In genomic region chr6:87322304-87323212, GRCh38 we compare ENCODE assay signal across 1 cellular context.
TF ChIP-seq lines count a peak whose summit lies in the region.

SMIM8 (plus strand) TSS chr6:87322588; CDS start chr6:87337032, 14,444 bp downstream.

TF ChIP-seq in GM12878, 131 proteins besides CTCF, POLR2A, EP300 and RAD21 (continued from another document and continues in another):
- TF ChIP-seq NR2F1 (conservative IDR thresholded peaks at IDR 0.05) (peak; percentile 70), ZNF217 (IDR thresholded peaks at IDR 0.05) (0 out of 2 replicates have a peak, but pooled peaks have one; percentile 38), REST (IDR thresholded peaks at IDR 0.05; ENCODE audit: low read depth, low read length) (no peak), RBBP5 (conservative IDR thresholded peaks at IDR 0.05) (no peak), JUND (IDR thresholded peaks at IDR 0.05; ENCODE audit: low read depth, low read length) (no peak), NFXL1 (IDR thresholded peaks at IDR 0.05; ENCODE audit: borderline replicate concordance) (no peak), PBX3 (IDR thresholded peaks at IDR 0.05; ENCODE audit: insufficient replicate concordance, low read depth, low read length) (no peak), BACH1 (IDR thresholded peaks at IDR 0.05; ENCODE audit: borderline replicate concordance) (peak; percentile 69), POU2F2 (IDR thresholded peaks at IDR 0.05; ENCODE audit: borderline replicate concordance, low read depth, low read length) (peak; percentile 65; the same call in 1 of the 3 replicates), SPI1 (IDR thresholded peaks at IDR 0.05; ENCODE audit: borderline replicate concordance, insufficient read depth, low read depth, low read length) (no peak), IRF5 (IDR thresholded peaks at IDR 0.05; ENCODE audit: borderline replicate concordance) (no peak), ZNF207 (IDR thresholded peaks at IDR 0.05; ENCODE audit: borderline replicate concordance) (no peak), ZBED1 (IDR thresholded peaks at IDR 0.05; ENCODE audit: borderline replicate concordance) (no peak), YBX1 (IDR thresholded peaks at IDR 0.05) (no peak), JUNB (IDR thresholded peaks at IDR 0.05) (no peak), TBL1XR1 (IDR thresholded peaks at IDR 0.05; ENCODE audit: low read depth, low read length) (no peak; the same call in 1 of the 2 replicates), ZNF24 (IDR thresholded peaks at IDR 0.05) (0 out of 2 replicates have a peak, but pooled peaks have one; percentile 49), ZNF592 (IDR thresholded peaks at IDR 0.05) (0 out of 2 replicates have a peak, but pooled peaks have one; percentile 30), MYB (IDR thresholded peaks at IDR 0.05; ENCODE audit: borderline replicate concordance, low read depth, low read length) (no peak), ATF3 (IDR thresholded peaks at IDR 0.05; ENCODE audit: borderline replicate concordance, extremely low read depth, low read depth, low read length) (no peak), USF2 (IDR thresholded peaks at IDR 0.05; ENCODE audit: borderline replicate concordance, low read depth, low read length) (no peak), NKRF (conservative IDR thresholded peaks at IDR 0.05) (peak; percentile 54; the same call in 1 of the 2 replicates), WRNIP1 (IDR thresholded peaks at IDR 0.05; ENCODE audit: borderline replicate concordance, low read depth, low read length) (no peak), EZH2 (IDR thresholded peaks at IDR 0.05; ENCODE audit: borderline replicate concordance, control insufficient read depth, low read depth, low read length) (no peak), E2F4 (IDR thresholded peaks at IDR 0.05; ENCODE audit: low read depth, low read length) (no peak), PML (IDR thresholded peaks at IDR 0.05; ENCODE audit: low read length) (no peak; the same call in 1 of the 2 replicates), CEBPB (IDR thresholded peaks at IDR 0.05; ENCODE audit: borderline replicate concordance in 1 of 2, low read depth in 2 of 2, low read length in 2 of 2) (no peak), HSF1 (IDR thresholded peaks at IDR 0.05; ENCODE audit: low read depth, low read length) (no peak), RELA (IDR thresholded peaks at IDR 0.05; ENCODE audit: borderline replicate concordance, partially characterized antibody) (peak; percentile 27), BHLHE40 (IDR thresholded peaks at IDR 0.05; ENCODE audit: borderline replicate concordance in 1 of 2, low read depth in 2 of 2, low read length in 1 of 2) (peak; percentile 31 to 69; a peak in 3 of 4 replicates), CREM (IDR thresholded peaks at IDR 0.05; ENCODE audit: low read depth) (no peak; the same call in 1 of the 2 replicates), TAF1 (IDR thresholded peaks at IDR 0.05; ENCODE audit: borderline replicate concordance, low read depth, low read length) (peak; percentile 83; the same call in 1 of the 2 replicates), SMAD5 (IDR thresholded peaks at IDR 0.05; ENCODE audit: low read depth) (no peak), SIN3A (IDR thresholded peaks at IDR 0.05; ENCODE audit: low read depth, low read length) (no peak), GABPA (IDR thresholded peaks at IDR 0.05; ENCODE audit: low read depth) (no peak), RAD51 (IDR thresholded peaks at IDR 0.05) (no peak), MTA3 (IDR thresholded peaks at IDR 0.05; ENCODE audit: borderline replicate concordance, low read length) (no peak), RFX5 (IDR thresholded peaks at IDR 0.05; ENCODE audit: low read depth, low read length) (no peak), SRF (IDR thresholded peaks at IDR 0.05; ENCODE audit: low read depth in 2 of 2, low read length in 2 of 2) (0 out of 4 replicates have a peak, but pooled peaks of 1 of the 2 experiments have one; percentile 58), BCL3 (IDR thresholded peaks at IDR 0.05; ENCODE audit: borderline replicate concordance, insufficient read depth, low read depth, low read length, poor library complexity, severe bottlenecking) (no peak), PAX5 (IDR thresholded peaks at IDR 0.05; ENCODE audit: borderline replicate concordance, low read depth, low read length) (peak; percentile 61; the same call in 1 of the 2 replicates)
